Comparison of ENCODE assay signal across 11 cellular contexts in the genomic region with DNA sequence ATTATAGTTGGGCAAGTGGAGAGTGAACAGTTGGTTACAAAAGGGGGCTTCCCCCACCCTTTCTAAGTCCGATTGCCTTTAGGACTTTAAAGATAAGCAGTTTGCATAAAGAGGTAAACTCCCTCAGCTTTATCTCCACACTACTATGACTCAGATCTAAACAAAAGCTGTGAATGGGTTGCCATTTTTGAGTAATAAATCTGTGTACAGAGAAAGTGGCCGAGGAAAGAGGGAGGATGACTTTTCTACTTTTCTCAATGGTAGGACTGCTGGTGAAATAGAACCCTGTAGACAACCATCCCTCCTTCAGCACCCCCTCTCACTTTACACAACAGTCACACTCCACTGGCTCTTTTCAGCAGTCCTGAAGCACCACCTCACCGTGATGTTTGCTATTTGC.
A peak's percentile ranks its signal among the peaks of the same experiment; 100 is the strongest.
DNase-seq lines count a peak whose midpoint lies in the region; ATAC-seq and TF ChIP-seq lines count a peak whose summit lies in the region.
"Had no signal": no experiment of that assay in that cellular context is flagged by ENCODE, and none has a peak within 500 bp of the region (broad histone marks: within the 10 kb centered on the region; RNA-seq: fewer than 3 reads in every experiment).

No MANE protein-coding gene starts in this region.

- H4K20me1 ChIP-seq in Karpas-422 (ENCODE audit: insufficient read depth, low read depth, low read length) = peaks cover 7% of the 10 kb centered on the region; the same call in 1 of the 2 replicates
- H4K20me1 ChIP-seq: BLaER1 treated with 17β-estradiol and CSF1 and Interleukin-3, amounts not matched to agents 10 nM and 100 nM had no signal

- no peaks in the 10 kb centered on the region for H3K27me3 ChIP-seq in ACC112 (ENCODE audit: insufficient read depth, low read length)
- no peaks in the 10 kb centered on the region for H3K27me3 ChIP-seq in Karpas-422 (ENCODE audit: low read length)
- H3K27me3 ChIP-seq: BLaER1 treated with 17β-estradiol and CSF1 and Interleukin-3, amounts not matched to agents 10 nM and 100 nM had no signal

- peaks cover 20% of the 10 kb centered on the region for H3K9me3 Mint-ChIP-seq in type B pancreatic cell

- no peak overlapping the region for H2AFZ ChIP-seq in ACC112 (ENCODE audit: low read length, unreplicated experiment)
- no peak overlapping the region for H2AFZ ChIP-seq in Karpas-422 (ENCODE audit: low read length)

- no peaks in the 10 kb centered on the region for H3K27me3 Mint-ChIP-seq in type B pancreatic cell

- peak overlapping the region; percentile 3; the same call in 1 of the 2 replicates for H3K27ac ChIP-seq in ACC112 (ENCODE audit: low read depth, low read length)
- no peak overlapping the region for H3K27ac ChIP-seq in Karpas-422 (ENCODE audit: low read length)
- H3K27ac ChIP-seq: BLaER1 treated with 17β-estradiol and CSF1 and Interleukin-3, amounts not matched to agents 10 nM and 100 nM had no signal

- H3K4me3 Mint-ChIP-seq in type B pancreatic cell = no peak overlapping the region
- H3K4me3 Mint-ChIP-seq: neural crest cell had no signal

- H3K27ac Mint-ChIP-seq in type B pancreatic cell = no peak overlapping the region

- no peak overlapping the region for H3K4me3 ChIP-seq in ACC112 (ENCODE audit: low read depth, low read length)
- H3K4me3 ChIP-seq in Karpas-422 (ENCODE audit: low read length) = no peak overlapping the region
- H3K4me3 ChIP-seq: BLaER1 treated with 17β-estradiol and CSF1 and Interleukin-3, amounts not matched to agents 10 nM and 100 nM had no signal

- peaks cover 12% of the 10 kb centered on the region for H3K4me1 Mint-ChIP-seq in type B pancreatic cell (ENCODE audit: unreplicated experiment)

- H3K79me2 ChIP-seq in ACC112 (ENCODE audit: control insufficient read depth, insufficient read depth, low read length, unreplicated experiment) = peaks cover 65% of the 10 kb centered on the region
- peaks cover 31% of the 10 kb centered on the region for H3K79me2 ChIP-seq in Karpas-422 (ENCODE audit: low read length)

- no peak for TF ChIP-seq CTCF in type B pancreatic cell (conservative IDR thresholded peaks at IDR 0.05)

- DNase-seq in NCI-H226 = peak; percentile 86
- DNase-seq in NOMO-1 treated with dmso at 0.1 percent for 144 hours (lab: John Stamatoyannopoulos, UW; ENCODE audit: unreplicated experiment) = no peak
- DNase-seq in type B pancreatic cell (ENCODE audit: extremely low spot score, unreplicated experiment) = no peak
- no peak for DNase-seq in Karpas-422
- DNase-seq in SHP77 (lab: John Stamatoyannopoulos, UW) = no peak
- DNase-seq: NCI-H2081 treated with DMSO at 0.1 percent for 48 hours had no signal

- H3K9me3 ChIP-seq in Karpas-422 (ENCODE audit: low read length) = no peaks in the 10 kb centered on the region

- ATAC-seq in GM19023 (IDR thresholded peaks at IDR 0.05; ENCODE audit: unreplicated experiment) (peak; percentile 81), HG02840 (IDR thresholded peaks at IDR 0.05; ENCODE audit: low FRiP score, unreplicated experiment) (peak; percentile 79)

- peaks cover 27% of the 10 kb centered on the region for H3K36me3 Mint-ChIP-seq in type B pancreatic cell

- peaks cover 29% of the 10 kb centered on the region for H3K4me1 ChIP-seq in ACC112 (ENCODE audit: control insufficient read depth, insufficient read depth, low read length, unreplicated experiment)
- no peaks in the 10 kb centered on the region for H3K4me1 ChIP-seq in Karpas-422 (ENCODE audit: low read length)

- H3K9ac ChIP-seq in Karpas-422 (ENCODE audit: low read length) = no peak overlapping the region
- H3K9ac ChIP-seq: BLaER1 treated with 17β-estradiol and CSF1 and Interleukin-3, amounts not matched to agents 10 nM and 100 nM had no signal

- H3K4me2 ChIP-seq in Karpas-422 (ENCODE audit: low read depth, low read length, poor library complexity, severe bottlenecking) = no peak overlapping the region
- H3K4me2 ChIP-seq: BLaER1 treated with 17β-estradiol and CSF1 and Interleukin-3, amounts not matched to agents 10 nM and 100 nM had no signal

- peaks cover 21% of the 10 kb centered on the region for H3K36me3 ChIP-seq in ACC112 (ENCODE audit: insufficient read depth, low read length)
- no peaks in the 10 kb centered on the region for H3K36me3 ChIP-seq in Karpas-422 (ENCODE audit: insufficient read depth, low read length)

- no peaks in the 10 kb centered on the region for H3K9me2 ChIP-seq in Karpas-422 (replicated peaks; ENCODE audit: insufficient read depth, low read length)
